8 cellular contexts compared by ENCODE assay signal in genomic region chr21:33362044-33362555, GRCh38. TPM values are rescaled to one million over a fixed set of nuclear protein-coding genes. Genes with fewer than 3 reads are reported as not detected.
DNase-seq lines count a peak whose midpoint lies in the region; FAIRE-seq and TF ChIP-seq lines count a peak whose summit lies in the region.

No MANE protein-coding gene starts in this region.

- H3K27ac Mint-ChIP-seq in Calu3 (ENCODE audit: unreplicated experiment), result peak overlapping the region; percentile 33
- peak overlapping the region; percentile 92 for H3K27ac Mint-ChIP-seq in activated naive CD8-positive, alpha-beta T cell treated with anti-CD3 and anti-CD28 coated beads for 36 hours

- TF ChIP-seq CTCF in Calu3 (IDR thresholded peaks at IDR 0.05; ENCODE audit: unreplicated experiment), result no peak

- no peaks in the 10 kb centered on the region for H3K27me3 Mint-ChIP-seq in Calu3 (ENCODE audit: unreplicated experiment)
- no peaks in the 10 kb centered on the region for H3K27me3 Mint-ChIP-seq in activated naive CD8-positive, alpha-beta T cell treated with anti-CD3 and anti-CD28 coated beads for 36 hours

- no peaks in the 10 kb centered on the region for H3K36me3 ChIP-seq in MG63

- peaks cover 8% of the 10 kb centered on the region for H3K4me1 Mint-ChIP-seq in Calu3 (ENCODE audit: low read depth, unreplicated experiment)
- H3K4me1 Mint-ChIP-seq in activated naive CD8-positive, alpha-beta T cell treated with anti-CD3 and anti-CD28 coated beads for 36 hours, result peaks cover 17% of the 10 kb centered on the region

- no peak for TF ChIP-seq POLR2A in H54 (IDR thresholded peaks at IDR 0.05; ENCODE audit: low read depth, low read length)

- DNase-seq in Calu3, result no peak
- DNase-seq in KBM-7, result peak; percentile 91
- DNase-seq in SK-N-DZ (ENCODE audit: low spot score), result peak; percentile 51
- DNase-seq in activated naive CD8-positive, alpha-beta T cell treated with anti-CD3 and anti-CD28 coated beads for 36 hours, result peak; percentile 53
- DNase-seq in left kidney (ENCODE audit: low read depth, low spot score), result peak; percentile 58
- peak; percentile 54 to 90 (median 78) for DNase-seq in stimulated activated naive CD4-positive, alpha-beta T cell (lab: John Stamatoyannopoulos, UW)
- DNase-seq in H54 (ENCODE audit: insufficient read length, low spot score), result no peak
- DNase-seq in MG63, result no peak

- H3K9me3 ChIP-seq in MG63, result peaks cover 6% of the 10 kb centered on the region

- in situ Hi-C loops in KBM-7 (cut with MboI; ENCODE audit: low pct_unique_long_range_greater_than_20kb, low sequenced_read_pairs), result no loop called here

- CTCF ChIA-PET in Calu3 (lab: Charles Lee), result interaction anchor here (0.6 to 2.5 kb wide), 14 partner anchors 8 to 577 kb away, joined by 3 to 24 read pairs (median 7); no protein-coding TSS in a partner anchor

- peaks cover under 1% of the 10 kb centered on the region for H3K9me3 Mint-ChIP-seq in Calu3 (ENCODE audit: low read depth, unreplicated experiment)
- H3K9me3 Mint-ChIP-seq in activated naive CD8-positive, alpha-beta T cell treated with anti-CD3 and anti-CD28 coated beads for 36 hours, result peaks cover 11% of the 10 kb centered on the region

- intact Hi-C loops in Calu3 (cut with micrococcal nuclease; ENCODE audit: unreplicated experiment), result no loop called here

- H3K4me3 Mint-ChIP-seq in Calu3 (ENCODE audit: low read depth, unreplicated experiment), result peak overlapping the region; percentile 0
- H3K4me3 Mint-ChIP-seq in activated naive CD8-positive, alpha-beta T cell treated with anti-CD3 and anti-CD28 coated beads for 36 hours, result peak overlapping the region; percentile 81

- no peak overlapping the region for H3K4me3 ChIP-seq in MG63

- no TSS peak for BruUV-seq in Calu3 (replicated peaks; lab: Mats Ljungman, UMichigan)

- H3K27me3 ChIP-seq in MG63, result no peaks in the 10 kb centered on the region

- FAIRE-seq in H54 (lab: Jason Lieb, UNC), result no peak

- H3K36me3 Mint-ChIP-seq in Calu3 (ENCODE audit: insufficient read depth, unreplicated experiment), result peaks cover under 1% of the 10 kb centered on the region
- peaks cover 3% of the 10 kb centered on the region for H3K36me3 Mint-ChIP-seq in activated naive CD8-positive, alpha-beta T cell treated with anti-CD3 and anti-CD28 coated beads for 36 hours

RNA-seq across cellular contexts. Expression of gene IFNAR1, which starts 37.3 kb away (rescaled TPM):
- total RNA-seq in Calu3 (2022), result 32.1 and 35.2 TPM in 2 replicates
- polyA plus RNA-seq in SK-N-DZ (2014; cell fraction: cytosol; rRNA removed), result 2.3 and 2.8 TPM in 2 replicates
- 3.0 and 6.1 TPM in 2 replicates for polyA plus RNA-seq in SK-N-DZ (2014; cell fraction: nucleus; rRNA removed)
- total RNA-seq in activated naive CD8-positive, alpha-beta T cell treated with anti-CD3 and anti-CD28 coated beads for 36 hours, result 10 to 100 TPM; 32.3 to 34.7 TPM
- total RNA-seq in MG63 (2014; rRNA removed; shearing (Covaris generic); ENCODE audit: low replicate concordance), result 1.7 and 6.6 TPM in 2 replicates

RNA-seq across cellular contexts. Expression of gene IFNGR2, which starts 41.1 kb away (rescaled TPM):
- total RNA-seq in Calu3 (2022), result 58.1 and 59.8 TPM in 2 replicates
- 52.3 and 55.7 TPM in 2 replicates for polyA plus RNA-seq in SK-N-DZ (2014; cell fraction: cytosol; rRNA removed)
- 20.8 and 28.7 TPM in 2 replicates for polyA plus RNA-seq in SK-N-DZ (2014; cell fraction: nucleus; rRNA removed)
- total RNA-seq in activated naive CD8-positive, alpha-beta T cell treated with anti-CD3 and anti-CD28 coated beads for 36 hours, result 1 to 10 TPM; 5.6 to 5.7 TPM
- total RNA-seq in MG63 (2014; rRNA removed; shearing (Covaris generic); ENCODE audit: low replicate concordance), result 63.6 and 66.8 TPM in 2 replicates

Comparison
In these comparisons a context has a peak if more than half of its experiments do, and no peak if none do; other contexts are left out.
1. DNase-seq: peak in KBM-7 (single experiment), SK-N-DZ (single experiment), activated naive CD8-positive, alpha-beta T cell treated with anti-CD3 and anti-CD28 coated beads for 36 hours (single experiment), left kidney (single experiment) and stimulated activated naive CD4-positive, alpha-beta T cell (6 of 6); none in Calu3 (single experiment), H54 (single experiment) and MG63 (single experiment).